Comparison of ENCODE assay signal across 28 cellular contexts in the genomic region with DNA sequence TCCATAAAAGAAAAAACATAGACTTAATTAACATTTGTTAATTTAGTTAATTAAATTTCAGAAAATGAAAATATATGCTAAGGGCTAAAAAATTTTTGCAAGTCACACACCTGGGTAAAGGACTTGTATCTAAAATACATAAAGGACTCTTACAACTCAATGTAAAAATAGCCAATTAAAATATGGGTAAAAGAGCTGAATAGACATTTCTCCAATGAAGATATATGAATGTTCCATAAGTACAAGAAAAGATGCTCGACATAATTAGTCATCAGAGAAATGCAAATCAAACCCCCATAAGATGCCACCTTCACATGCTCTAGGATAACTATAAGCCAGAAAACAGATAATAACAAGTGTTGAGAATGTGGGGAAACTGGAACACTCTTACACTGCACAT.
"Had no signal": no experiment of that assay in that cellular context is flagged by ENCODE, and none has a peak within 500 bp of the region (broad histone marks: within the 10 kb centered on the region; RNA-seq: fewer than 3 reads in every experiment).

No MANE protein-coding gene starts in this region.

- H3K27ac ChIP-seq: neural progenitor cell, ovary, parathyroid adenoma, psoas muscle, skin epidermis, spleen, suprapubic skin, testis, tibial artery, transverse colon, upper lobe of right lung, uterus had no signal

- H3K4me2 ChIP-seq: neural progenitor cell, smooth muscle cell had no signal

- H3K79me2 ChIP-seq: parathyroid adenoma had no signal

- H3K36me3 ChIP-seq: neural progenitor cell, ovary, suprapubic skin, tibial artery, upper lobe of right lung, uterus had no signal

- H2AFZ ChIP-seq: neural progenitor cell, parathyroid adenoma had no signal

- H3K4me3 ChIP-seq: neural progenitor cell, ovary, psoas muscle, skin epidermis, smooth muscle cell, spleen, suprapubic skin, testis, tibial artery, transverse colon, upper lobe of right lung, uterus had no signal

- ATAC-seq: natural killer cell; psoas muscle; right cardiac atrium; sciatic nerve; stimulated activated memory B cell treated with anti-CD40 and anti-IgM and Interleukin-4, amounts not matched to agents 10 μg/mL and 1 μg/mL and 100 μg/mL, for 72 hours; stimulated activated naive CD8-positive, alpha-beta T cell treated with anti-CD3 and anti-CD28 coated beads, Interleukin-15, amount 100 ng/mL, for 72 hours; stimulated activated naive CD8-positive, alpha-beta T cell treated with anti-CD3 and anti-CD28 coated beads, Interleukin-15, Interleukin-2, amounts not matched to agents 100 U/mL and 50 U/mL, for 24 hours; upper lobe of right lung had no signal

- DNase-seq: natural killer cell; occipital lobe; ovary; posterior cingulate gyrus; psoas muscle; right cardiac atrium; spleen; stimulated activated CD4-positive, alpha-beta T cell treated with anti-CD3 and anti-CD28 coated beads, Interleukin-12 subunit alpha, Interleukin-12 subunit beta, amount 100 ng/mL, for 4 hours; stimulated activated CD4-positive, alpha-beta T cell treated with anti-CD3 and anti-CD28 coated beads, Interleukin-1b, Interleukin-23, amount 100 ng/mL, for 48 hours; stimulated activated CD4-positive, alpha-beta T cell treated with anti-CD3 and anti-CD28 coated beads, Interleukin-4, amount 100 ng/mL, for 1 hour; stimulated activated CD4-positive, alpha-beta T cell treated with anti-CD3 and anti-CD28 coated beads, Interleukin-4, amount 100 ng/mL, for 4 hours; stimulated activated CD8-positive, alpha-beta memory T cell treated with anti-CD3 and anti-CD28 coated beads, Interleukin-4, amount 100 ng/mL, for 48 hours; stimulated activated naive CD4-positive, alpha-beta T cell; stimulated activated naive CD8-positive, alpha-beta T cell treated with anti-CD3 and anti-CD28 coated beads, Interleukin-15, amount 100 ng/mL, for 72 hours; stimulated activated naive CD8-positive, alpha-beta T cell treated with anti-CD3 and anti-CD28 coated beads, Interleukin-15, Interleukin-2, amounts not matched to agents 100 U/mL and 50 U/mL, for 24 hours; substantia nigra; testis; tibial artery; transverse colon; upper lobe of right lung; uterus had no signal

- H3K9ac ChIP-seq: neural progenitor cell, parathyroid adenoma had no signal

- H3K4me1 ChIP-seq: neural progenitor cell, parathyroid adenoma, psoas muscle, spleen, suprapubic skin, testis, transverse colon, upper lobe of right lung, uterus had no signal

- H3K9me3 ChIP-seq: ovary, psoas muscle, spleen, suprapubic skin, testis, tibial artery, transverse colon, upper lobe of right lung, uterus had no signal

- H3K27me3 ChIP-seq: neural progenitor cell, ovary, spleen, suprapubic skin, testis, tibial artery, transverse colon, upper lobe of right lung, uterus had no signal
